ENCODE assay signal across 20 cellular contexts in genomic region chr22:41193829-41194228, GRCh38.
"Had no signal": no experiment of that assay in that cellular context is flagged by ENCODE, and none has a peak within 500 bp of the region (broad histone marks: within the 10 kb centered on the region; RNA-seq: fewer than 3 reads in every experiment).

No MANE protein-coding gene starts in this region.

- H3K4me3 ChIP-seq: dorsolateral prefrontal cortex, lower lobe of right lung, mucosa of descending colon, pancreas, sigmoid colon, thoracic aorta, transverse colon, vagina had no signal

- ATAC-seq: left ventricle myocardium superior; lower lobe of right lung; mucosa of descending colon; natural killer cell treated with Interleukin-12 subunit alpha and Interleukin-12 subunit beta and Interleukin-15 and Interleukin-18, amount 100 ng/mL, for 72 hours; pancreas; stimulated activated naive B cell treated with anti-CD40 and anti-IgM and Interleukin-4, amounts not matched to agents 10 μg/mL and 1 μg/mL and 100 μg/mL, for 72 hours had no signal

- H3K27me3 ChIP-seq: dorsolateral prefrontal cortex, pancreas, sigmoid colon, transverse colon, vagina had no signal

- H3K27ac ChIP-seq: dorsolateral prefrontal cortex, lower lobe of right lung, neutrophil, pancreas, sigmoid colon, thoracic aorta, transverse colon, vagina had no signal

- H3K36me3 ChIP-seq: lower lobe of right lung, neutrophil, pancreas, sigmoid colon, thoracic aorta, transverse colon, vagina had no signal

- H3K9me3 ChIP-seq: lower lobe of right lung, mucosa of descending colon, neutrophil, pancreas, sigmoid colon, thoracic aorta, transverse colon, vagina had no signal

- DNase-seq: effector CD4-positive, alpha-beta T cell; hypothalamus; immature natural killer cell; islet precursor cell; left ventricle myocardium superior; lower lobe of right lung; mucosa of descending colon; naive B cell; pancreas; stimulated activated CD4-positive, alpha-beta T cell treated with anti-CD3 and anti-CD28 coated beads, Interleukin-4, amount 100 ng/mL, for 4 hours; stimulated activated naive B cell treated with anti-CD40 and anti-IgM and Interleukin-4, amounts not matched to agents 10 μg/mL and 1 μg/mL and 100 μg/mL, for 72 hours; transverse colon had no signal

- FAIRE-seq: colon, frontal cortex, pancreas had no signal
